9 cellular contexts compared by ENCODE assay signal in genomic region chr3:104291437-104291851, GRCh38.
A peak's percentile ranks its signal among the peaks of the same experiment; 100 is the strongest.
DNase-seq lines count a peak whose midpoint lies in the region; ATAC-seq and TF ChIP-seq lines count a peak whose summit lies in the region.
"Had no signal": no experiment of that assay in that cellular context is flagged by ENCODE, and none has a peak within 500 bp of the region (broad histone marks: within the 10 kb centered on the region; RNA-seq: fewer than 3 reads in every experiment).

No MANE protein-coding gene starts in this region.

- no peaks in the 10 kb centered on the region for H3K27me3 ChIP-seq in hepatocyte

- no peak for TF ChIP-seq POLR2A in lower leg skin (IDR thresholded peaks at IDR 0.05)

- H3K4me3 ChIP-seq in hepatocyte (no peak overlapping the region), lower leg skin (ENCODE audit: low read depth, poor library complexity, severe bottlenecking) (no peak overlapping the region)

- peak overlapping the region; percentile 34 for H2AFZ ChIP-seq in hepatocyte

- DNase-seq in EH (ENCODE audit: low read depth) (peak; percentile 32), OCI-M1 (lab: John Stamatoyannopoulos, UW) (peak; percentile 77), hepatocyte (ENCODE audit: low spot score) (no peak), amygdala (lab: John Stamatoyannopoulos, UW) (no peak), lower leg skin (ENCODE audit: low spot score in 2 of 2) (no peak)
- DNase-seq in activated naive CD4-positive, alpha-beta T cell treated with anti-CD3 and anti-CD28 coated beads for 36 hours, result no peak
- DNase-seq in activated CD8-positive, alpha-beta memory T cell treated with anti-CD3 and anti-CD28 coated beads for 24 hours, result no peak

- no peaks in the 10 kb centered on the region for H4K20me1 ChIP-seq in hepatocyte (ENCODE audit: insufficient read depth, poor library complexity, severe bottlenecking)

- H3K27ac Mint-ChIP-seq in activated naive CD4-positive, alpha-beta T cell treated with anti-CD3 and anti-CD28 coated beads for 36 hours, result no peak overlapping the region

- H3K27me3 Mint-ChIP-seq in activated naive CD4-positive, alpha-beta T cell treated with anti-CD3 and anti-CD28 coated beads for 36 hours (ENCODE audit: low read depth), result no peaks in the 10 kb centered on the region

- TF ChIP-seq CTCF in hepatocyte (IDR thresholded peaks at IDR 0.05; ENCODE audit: poor library complexity) (no peak), lower leg skin (IDR thresholded peaks at IDR 0.05) (no peak)

- H3K4me1 ChIP-seq in hepatocyte (ENCODE audit: insufficient read depth), result no peaks in the 10 kb centered on the region

- intact Hi-C loops in lower leg skin (cut with DNase I; ENCODE audit: low total_unique reads), result no loop called here
- intact Hi-C loops in activated naive CD4-positive, alpha-beta T cell treated with anti-CD3 and anti-CD28 coated beads for 36 hours (cut with micrococcal nuclease), result no loop called here

- no peaks in the 10 kb centered on the region for H3K9me2 ChIP-seq in hepatocyte (replicated peaks; ENCODE audit: insufficient read depth)

- no peaks in the 10 kb centered on the region for H3K9me3 ChIP-seq in hepatocyte (ENCODE audit: low read depth)

- CTCF ChIA-PET in activated naive CD4-positive, alpha-beta T cell treated with anti-CD3 and anti-CD28 coated beads for 36 hours (lab: Charles Lee), result no interaction called here

- H3K4me3 Mint-ChIP-seq in activated naive CD4-positive, alpha-beta T cell treated with anti-CD3 and anti-CD28 coated beads for 36 hours, result no peak overlapping the region

- H3K36me3 ChIP-seq in hepatocyte (replicated peaks; ENCODE audit: insufficient read depth, low read depth), result no peaks in the 10 kb centered on the region

- H3K9me3 Mint-ChIP-seq in activated naive CD4-positive, alpha-beta T cell treated with anti-CD3 and anti-CD28 coated beads for 36 hours, result peaks cover 3% of the 10 kb centered on the region

- no peaks in the 10 kb centered on the region for H3K36me3 Mint-ChIP-seq in activated naive CD4-positive, alpha-beta T cell treated with anti-CD3 and anti-CD28 coated beads for 36 hours (ENCODE audit: low read depth)

- H3K4me1 Mint-ChIP-seq in activated naive CD4-positive, alpha-beta T cell treated with anti-CD3 and anti-CD28 coated beads for 36 hours (ENCODE audit: low read depth), result peaks cover 3% of the 10 kb centered on the region

- ATAC-seq in GM21529 (IDR thresholded peaks at IDR 0.05; ENCODE audit: unreplicated experiment), result peak; percentile 74

- 64% methylated on average over 3 of the region's 3 CpGs for WGBS in hepatocyte (ENCODE audit: low lambda C conversion rate, missing lambda C conversion rate)
- 23 to 47% methylated on average over 3 of the region's 3 CpGs for WGBS in lower leg skin, 2 donors

- H3K79me2 ChIP-seq in hepatocyte, result no peaks in the 10 kb centered on the region

- no peak overlapping the region for H3K27ac ChIP-seq in hepatocyte
- H3K27ac ChIP-seq: HL-60 had no signal

- H3K4me2 ChIP-seq in hepatocyte, result peak overlapping the region; percentile 62

Comparison
In these comparisons a context has a peak if more than half of its experiments do, and no peak if none do; other contexts are left out.
1. DNase-seq: peak in EH (single experiment) and OCI-M1 (single experiment); none in hepatocyte (single experiment), amygdala (0 of 56), lower leg skin (0 of 2), activated naive CD4-positive, alpha-beta T cell treated with anti-CD3 and anti-CD28 coated beads for 36 hours (single experiment) and activated CD8-positive, alpha-beta memory T cell treated with anti-CD3 and anti-CD28 coated beads for 24 hours (single experiment).